Comparison of ENCODE assay signal across 18 cellular contexts in the genomic region with DNA sequence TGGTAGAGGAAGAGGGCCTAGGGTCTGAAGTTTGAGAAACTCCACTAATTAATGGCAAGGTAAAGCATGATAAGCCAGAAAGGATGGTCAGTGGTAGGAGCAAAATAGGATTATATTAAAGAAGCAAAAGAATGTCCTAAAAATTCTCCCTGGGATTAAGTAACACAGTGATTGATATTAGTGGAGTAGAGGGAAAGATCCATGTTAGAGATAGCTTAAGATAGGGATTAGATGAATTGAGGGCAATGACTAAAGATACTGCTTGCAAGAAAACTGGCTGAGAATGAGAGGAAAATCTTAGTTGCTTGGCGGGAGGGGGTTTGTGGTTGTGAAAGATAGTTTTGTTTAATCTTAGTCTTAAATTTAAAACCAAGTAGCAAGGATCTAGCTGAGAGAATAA.
DNase-seq lines count a peak whose midpoint lies in the region; ATAC-seq and TF ChIP-seq lines count a peak whose summit lies in the region.
"Had no signal": no experiment of that assay in that cellular context is flagged by ENCODE, and none has a peak within 500 bp of the region (broad histone marks: within the 10 kb centered on the region; RNA-seq: fewer than 3 reads in every experiment).

No MANE protein-coding gene starts in this region.

- H3K27ac Mint-ChIP-seq in chondrocyte (ENCODE audit: unreplicated experiment) (no peak overlapping the region), progenitor cell of endocrine pancreas (peak overlapping the region; percentile 7)

- H3K4me3 ChIP-seq in PC-9, result no peak overlapping the region
- H3K4me3 ChIP-seq: right lobe of liver had no signal

- H3K36me3 ChIP-seq in PC-9 (ENCODE audit: low read depth), result peaks cover 29% of the 10 kb centered on the region

- no TSS peak for BruUV-seq in PC-9 (replicated peaks; lab: Mats Ljungman, UMichigan)

- CTCF ChIA-PET in PC-9 (lab: Charles Lee), result no interaction called here

- peaks cover 63% of the 10 kb centered on the region for H3F3A ChIP-seq in PC-9 (ENCODE audit: insufficient read depth, low read depth)

- H3K4me2 ChIP-seq in PC-9, result peak overlapping the region; percentile 90; the same call in 1 of the 2 replicates

- POLR2A ChIA-PET in PC-9 (lab: Charles Lee; ENCODE audit: unreplicated experiment), result interaction anchor here (0.6 kb wide), 1 partner anchor 637 kb away, joined by 6 read pairs; no protein-coding TSS in a partner anchor

- TF ChIP-seq CTCF in PC-9 (conservative IDR thresholded peaks at IDR 0.05), result no peak
- TF ChIP-seq CTCF in chondrocyte (IDR thresholded peaks at IDR 0.05), result no peak
- TF ChIP-seq CTCF in progenitor cell of endocrine pancreas (IDR thresholded peaks at IDR 0.05; ENCODE audit: unreplicated experiment), result no peak

- H3K27me3 Mint-ChIP-seq in activated T-cell treated with anti-CD3 and anti-CD28 coated beads, Interleukin-2, amount 50 U/mL, for 4 hours (ENCODE audit: low read depth), result no peaks in the 10 kb centered on the region
- no peaks in the 10 kb centered on the region for H3K27me3 Mint-ChIP-seq in chondrocyte (ENCODE audit: low read depth)
- H3K27me3 Mint-ChIP-seq in progenitor cell of endocrine pancreas, result no peaks in the 10 kb centered on the region

- DNase-seq in activated T-cell treated with anti-CD3 and anti-CD28 coated beads, Interleukin-2, amount 50 U/mL, for 4 hours, result no peak
- DNase-seq in activated T-cell treated with anti-CD3 and anti-CD28 coated beads for 4 hours (no peak), PC-9 (no peak), chondrocyte (ENCODE audit: low spot score) (no peak), progenitor cell of endocrine pancreas (ENCODE audit: low spot score, unreplicated experiment) (no peak), NCI-H524 treated with DMSO at 0.1 percent for 48 hours (lab: John Stamatoyannopoulos, UW) (no peak)
- no peak for DNase-seq in stimulated activated CD4-positive, alpha-beta T cell treated with anti-CD3 and anti-CD28 coated beads, Interleukin-15, amount 100 ng/mL, for 24 hours
- DNase-seq: brain microvascular endothelial cell; NCI-H1436; NCI-H69; right lobe of liver; stimulated activated CD4-positive, alpha-beta T cell treated with anti-CD3 and anti-CD28 coated beads, Interleukin-2, amount 100 ng/mL, for 48 hours; stimulated activated CD8-positive, alpha-beta memory T cell treated with anti-CD3 and anti-CD28 coated beads, Interleukin-4, amount 100 ng/mL, for 48 hours; T-helper 1 cell; trophoblast cell had no signal

- peak overlapping the region; percentile 96 for H3K4me3 Mint-ChIP-seq in activated T-cell treated with anti-CD3 and anti-CD28 coated beads, Interleukin-2, amount 50 U/mL, for 4 hours
- H3K4me3 Mint-ChIP-seq in chondrocyte (ENCODE audit: unreplicated experiment), result peak overlapping the region; percentile 26
- H3K4me3 Mint-ChIP-seq in progenitor cell of endocrine pancreas (ENCODE audit: low read depth), result no peak overlapping the region

- no peak overlapping the region for H3K27ac ChIP-seq in PC-9
- H3K27ac ChIP-seq: brain microvascular endothelial cell, right lobe of liver had no signal

- H3K9me3 Mint-ChIP-seq in activated T-cell treated with anti-CD3 and anti-CD28 coated beads, Interleukin-2, amount 50 U/mL, for 4 hours, result no peaks in the 10 kb centered on the region
- H3K9me3 Mint-ChIP-seq in chondrocyte (ENCODE audit: low read depth) (peaks cover 4% of the 10 kb centered on the region), progenitor cell of endocrine pancreas (ENCODE audit: low read depth) (peaks cover 4% of the 10 kb centered on the region)

- peaks cover 42% of the 10 kb centered on the region for H3K36me3 Mint-ChIP-seq in activated T-cell treated with anti-CD3 and anti-CD28 coated beads, Interleukin-2, amount 50 U/mL, for 4 hours (ENCODE audit: insufficient read depth)
- H3K36me3 Mint-ChIP-seq in chondrocyte (ENCODE audit: low read depth) (peaks cover 14% of the 10 kb centered on the region), progenitor cell of endocrine pancreas (ENCODE audit: insufficient read depth) (peaks cover 31% of the 10 kb centered on the region)

- intact Hi-C loops in PC-9 (cut with micrococcal nuclease; ENCODE audit: unreplicated experiment), result loop anchor here (5.0 kb wide), 1 partner anchor 759 kb away; the partner anchor contains the start of gene REEP5

- H3K4me1 Mint-ChIP-seq in activated T-cell treated with anti-CD3 and anti-CD28 coated beads, Interleukin-2, amount 50 U/mL, for 4 hours (ENCODE audit: low read depth), result peaks cover 31% of the 10 kb centered on the region
- H3K4me1 Mint-ChIP-seq in chondrocyte (ENCODE audit: low read depth) (peaks cover 30% of the 10 kb centered on the region), progenitor cell of endocrine pancreas (ENCODE audit: low read depth) (peaks cover 24% of the 10 kb centered on the region)

- no peaks in the 10 kb centered on the region for H3K9me2 ChIP-seq in PC-9 (ENCODE audit: insufficient read depth)

- peaks cover 14% of the 10 kb centered on the region for H4K20me1 ChIP-seq in PC-9 (ENCODE audit: insufficient read depth)

- no peak for ATAC-seq in activated T-cell treated with anti-CD3 and anti-CD28 coated beads, Interleukin-2, amount 50 U/mL, for 4 hours
- ATAC-seq in HG03432 (IDR thresholded peaks at IDR 0.05; ENCODE audit: unreplicated experiment), result no peak
- ATAC-seq: activated CD4-positive, CD25-positive, alpha-beta regulatory T cell treated with anti-CD3 and anti-CD28 coated beads, Interleukin-2, amount 50 U/mL, for 24 hours; left lobe of liver; right lobe of liver had no signal

- H3K79me2 ChIP-seq in PC-9 (ENCODE audit: low read depth), result peaks cover 28% of the 10 kb centered on the region

- H3K4me1 ChIP-seq in PC-9 (replicated peaks; ENCODE audit: insufficient read depth), result peaks cover 16% of the 10 kb centered on the region

- no peak overlapping the region for H2AFZ ChIP-seq in PC-9

- H3K9me3 ChIP-seq in PC-9 (ENCODE audit: insufficient read depth, low read depth), result no peaks in the 10 kb centered on the region
- H3K9me3 ChIP-seq: right lobe of liver had no signal

- no peaks in the 10 kb centered on the region for H3K27me3 ChIP-seq in PC-9 (ENCODE audit: insufficient read depth, low read depth)
- H3K27me3 ChIP-seq: brain microvascular endothelial cell, right lobe of liver had no signal
